ENCODE assay signal across 10 cellular contexts in the genomic region with DNA sequence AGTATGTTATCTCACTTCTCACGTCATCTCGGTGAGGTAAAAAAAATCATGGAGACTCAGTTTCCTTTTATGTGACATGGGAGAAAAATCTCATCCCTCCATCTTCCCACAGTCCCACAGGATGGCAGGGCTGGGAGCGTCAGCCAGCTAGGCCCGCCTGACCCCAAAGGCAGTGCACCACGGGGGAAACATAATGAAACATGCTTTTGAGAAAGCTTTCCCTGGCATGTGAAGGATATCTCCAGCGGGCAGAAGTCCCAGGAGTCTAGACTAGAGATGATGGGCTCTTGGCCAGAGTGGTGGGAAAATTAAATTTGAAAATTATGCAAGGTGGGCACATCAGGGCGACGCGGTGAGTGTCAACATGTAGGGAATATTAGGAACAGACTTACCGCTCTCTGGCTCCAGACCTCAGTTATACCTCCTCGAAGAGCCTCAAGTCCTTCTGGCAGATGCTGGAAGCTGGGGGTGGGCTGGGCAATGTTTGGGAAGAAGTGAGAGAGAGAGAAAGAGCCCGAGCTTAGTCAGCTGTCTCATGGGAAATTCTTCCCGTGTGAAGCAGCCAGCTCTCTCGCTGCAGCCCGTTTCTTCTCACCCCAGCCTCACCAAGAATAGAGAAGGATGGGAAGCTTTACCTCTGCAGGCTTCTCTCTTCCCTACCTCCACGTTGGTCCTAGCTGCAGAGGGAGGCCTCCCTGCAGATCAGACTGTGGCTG. TPM values are rescaled to one million over a fixed set of nuclear protein-coding genes. Genes with fewer than 3 reads are reported as not detected.
DNase-seq lines count a peak whose midpoint lies in the region; ATAC-seq and TF ChIP-seq lines count a peak whose summit lies in the region.
"Had no signal": no experiment of that assay in that cellular context is flagged by ENCODE, and none has a peak within 500 bp of the region (broad histone marks: within the 10 kb centered on the region; RNA-seq: fewer than 3 reads in every experiment).

No MANE protein-coding gene starts in this region.

- H3K9me3 ChIP-seq in gastrocnemius medialis (no peaks in the 10 kb centered on the region), prostate gland (no peaks in the 10 kb centered on the region)

- H3K36me3 ChIP-seq in gastrocnemius medialis: peaks cover 0 to 18% of the 10 kb centered on the region in 2 donors
- no peaks in the 10 kb centered on the region for H3K36me3 ChIP-seq in prostate gland

- TF ChIP-seq CTCF in AG10803 (conservative IDR thresholded peaks at IDR 0.05; ENCODE audit: low read length) (no peak), gastrocnemius medialis (IDR thresholded peaks at IDR 0.05 in 4 of 5, conservative IDR thresholded peaks at IDR 0.05 in 1 of 5) (no peak), prostate gland (IDR thresholded peaks at IDR 0.05) (no peak)

- H3K4me1 ChIP-seq in gastrocnemius medialis: peaks cover 4 to 21% of the 10 kb centered on the region in 2 donors
- H3K4me1 ChIP-seq in prostate gland (replicated peaks): no peaks in the 10 kb centered on the region

- H3K27ac ChIP-seq in gastrocnemius medialis (peak overlapping the region in 3 of 4 donors; percentile 25 to 45 (median 42)), prostate gland (no peak overlapping the region)
- H3K27ac ChIP-seq: C4-2B had no signal

- 57% methylated on average over 16 of the region's 16 CpGs for WGBS in prostate gland

- intact Hi-C loops in gastrocnemius medialis (cut with DNase I; ENCODE audit: low total_unique reads) (no loop called here), prostate gland (cut with DNase I) (loop anchor here (5.0 kb wide), 1 partner anchor 70 kb away; no protein-coding TSS in a partner anchor)

- peak overlapping the region; percentile 29 for H3K4me3 ChIP-seq in AG10803 (ENCODE audit: low read length)
- H3K4me3 ChIP-seq in gastrocnemius medialis: no peak overlapping the region
- H3K4me3 ChIP-seq in prostate gland: no peak overlapping the region
- H3K4me3 ChIP-seq: GM12878 had no signal

- H3K27me3 ChIP-seq in gastrocnemius medialis (no peaks in the 10 kb centered on the region), prostate gland (replicated peaks; ENCODE audit: insufficient read depth) (no peaks in the 10 kb centered on the region)

- ATAC-seq in gastrocnemius medialis (no peak), HG02610 (IDR thresholded peaks at IDR 0.05; ENCODE audit: unreplicated experiment) (no peak), GM21737 (IDR thresholded peaks at IDR 0.05; ENCODE audit: unreplicated experiment) (no peak), HG02763 (IDR thresholded peaks at IDR 0.05; ENCODE audit: unreplicated experiment) (no peak)
- ATAC-seq: GM12878 had no signal

- TF ChIP-seq POLR2A in gastrocnemius medialis (IDR thresholded peaks at IDR 0.05) (no peak), prostate gland (IDR thresholded peaks at IDR 0.05) (no peak)

- in situ Hi-C loops in gastrocnemius medialis (cut with MboI; ENCODE audit: low sequenced_read_pairs in 4 of 4): loop anchor here (25.0 kb wide), 1 partner anchor 520 kb away; no protein-coding TSS in a partner anchor

- DNase-seq in AG10803 (ENCODE audit: low read depth): peak; percentile 96
- DNase-seq in amniotic epithelial cell (ENCODE audit: low read depth): peak; percentile 68
- peak; percentile 65 for DNase-seq in glomerular visceral epithelial cell (ENCODE audit: extremely low spot score)
- no peak for DNase-seq in gastrocnemius medialis
- DNase-seq in prostate gland (ENCODE audit: low spot score): no peak

RNA-seq across cellular contexts. Expression of a gene that starts 52.3 kb away (rescaled TPM):
- total RNA-seq in gastrocnemius medialis (10 to 100 TPM; 26.4 to 61.7 (median 38.4) TPM), prostate gland (10 to 100 TPM in 1 of 2 donors, 1 to 10 TPM in 1; 7.2 to 19.8 TPM)

Comparison
In these comparisons a context has a peak if more than half of its experiments do, and no peak if none do; other contexts are left out.
1. DNase-seq: peak in AG10803 (single experiment), amniotic epithelial cell (single experiment) and glomerular visceral epithelial cell (single experiment); none in gastrocnemius medialis (0 of 2) and prostate gland (single experiment).
2. H3K27ac ChIP-seq: peak in gastrocnemius medialis (3 of 4); none in prostate gland (0 of 2).